9 cellular contexts compared by ENCODE assay signal in the genomic region with DNA sequence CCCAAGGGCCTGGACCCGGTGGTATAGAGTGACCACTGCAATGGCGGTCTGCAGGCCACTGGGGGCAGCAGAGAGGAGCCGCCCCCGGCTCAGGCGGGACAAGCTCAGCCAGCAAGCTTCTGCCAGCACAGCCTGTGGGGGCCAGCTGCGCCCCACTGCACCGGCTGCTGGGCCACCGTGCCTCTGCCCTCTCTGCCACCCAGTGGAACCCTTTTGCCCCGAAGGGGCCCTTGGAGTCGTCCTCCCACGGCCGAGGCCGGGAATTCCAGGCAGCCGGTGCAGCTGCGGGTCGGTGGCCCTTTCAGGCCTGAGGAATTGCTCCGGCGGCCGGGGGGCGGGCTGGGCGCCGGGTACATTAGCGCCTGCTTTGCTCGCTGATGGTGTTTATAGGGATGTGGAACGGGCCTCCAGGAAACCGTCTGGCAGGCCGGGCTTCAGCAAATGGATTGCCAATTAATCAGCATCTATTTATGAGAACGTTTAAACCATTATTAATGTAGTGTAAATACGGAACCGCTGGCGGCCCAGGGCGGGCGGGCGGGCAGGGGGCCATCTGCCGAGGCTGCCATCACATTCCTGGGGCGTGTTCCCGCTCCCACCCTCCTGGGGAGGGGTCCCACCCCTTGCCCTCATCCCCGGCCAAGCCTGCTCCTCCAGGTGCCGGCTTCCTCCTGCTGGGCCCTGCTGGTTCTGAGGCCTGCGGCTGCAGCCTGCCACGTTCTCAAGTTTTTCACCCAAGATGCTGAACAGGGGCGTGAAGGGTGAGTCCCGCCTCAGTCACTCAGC.
DNase-seq lines count a peak whose midpoint lies in the region; TF ChIP-seq lines count a peak whose summit lies in the region.
"Had no signal": no experiment of that assay in that cellular context is flagged by ENCODE, and none has a peak within 500 bp of the region (broad histone marks: within the 10 kb centered on the region; RNA-seq: fewer than 3 reads in every experiment).

No MANE protein-coding gene starts in this region.

- H3K36me3 Mint-ChIP-seq in Caco-2 (ENCODE audit: insufficient read depth, unreplicated experiment) (no peaks in the 10 kb centered on the region), HFFc6 (ENCODE audit: low read depth) (no peaks in the 10 kb centered on the region)

- H3K27ac Mint-ChIP-seq in Caco-2 (ENCODE audit: unreplicated experiment) (no peak overlapping the region), HFFc6 (no peak overlapping the region)

- CTCF ChIA-PET in Caco-2 (lab: Charles Lee), result interaction anchor here (0.8 kb wide), 1 partner anchor 20 kb away, joined by 4 read pairs; no protein-coding TSS in a partner anchor

- H3K4me1 Mint-ChIP-seq in Caco-2 (ENCODE audit: low read depth, unreplicated experiment), result no peaks in the 10 kb centered on the region
- no peaks in the 10 kb centered on the region for H3K4me1 Mint-ChIP-seq in HFFc6 (ENCODE audit: low read depth)

- H3K27me3 ChIP-seq in Caco-2 (replicated peaks; ENCODE audit: control insufficient read depth, insufficient read depth, low read length), result no peaks in the 10 kb centered on the region
- H3K27me3 ChIP-seq in kidney epithelial cell (ENCODE audit: control insufficient read depth, insufficient read depth, low read length), result peaks cover 21% of the 10 kb centered on the region

- intact Hi-C loops in Caco-2 (cut with micrococcal nuclease; ENCODE audit: unreplicated experiment), result no loop called here

- H3K9me3 Mint-ChIP-seq in Caco-2 (ENCODE audit: unreplicated experiment) (no peaks in the 10 kb centered on the region), HFFc6 (peaks cover 5% of the 10 kb centered on the region; the same call in 1 of the 2 replicates)

- H3K4me3 ChIP-seq in Caco-2 (ENCODE audit: low read depth, low read length) (no peak overlapping the region), cardiac fibroblast (replicated peaks in 1 of 2; ENCODE audit: low read depth in 2 of 2, low read length in 2 of 2) (peak overlapping the region; percentile 8 to 17), kidney epithelial cell (ENCODE audit: low read depth, low read length) (peak overlapping the region; percentile 29)
- H3K4me3 ChIP-seq: SK-N-MC had no signal

- H3K27me3 Mint-ChIP-seq in Caco-2 (ENCODE audit: insufficient read depth, unreplicated experiment) (no peaks in the 10 kb centered on the region), HFFc6 (ENCODE audit: insufficient read depth) (peaks cover 3% of the 10 kb centered on the region)

- in situ Hi-C loops in SK-MEL-5 (cut with HindIII; ENCODE audit: low pct_unique_long_range_greater_than_20kb, low sequenced_read_pairs), result no loop called here

- H3K9me3 ChIP-seq in Caco-2, result no peaks in the 10 kb centered on the region

- TF ChIP-seq CTCF in Caco-2 (IDR thresholded peaks at IDR 0.05; ENCODE audit: insufficient read depth in 1 of 2, low read depth in 1 of 2, low read length in 1 of 2, severe bottlenecking in 1 of 2, unreplicated experiment in 1 of 2), result peak; percentile 45 to 48
- peak; percentile 85 for TF ChIP-seq CTCF in HFFc6 (IDR thresholded peaks at IDR 0.05)
- peak; percentile 90 for TF ChIP-seq CTCF in cardiac fibroblast (IDR thresholded peaks at IDR 0.05; ENCODE audit: low read depth, low read length)
- peak; percentile 87 for TF ChIP-seq CTCF in kidney epithelial cell (IDR thresholded peaks at IDR 0.05; ENCODE audit: insufficient read depth, low read length, poor library complexity, severe bottlenecking)

- DNase-seq in Caco-2 (peak in 1 of 2 experiments; percentile 43), HFFc6 (peak; percentile 7), SK-MEL-5 (ENCODE audit: low read depth, low spot score) (peak; percentile 57), cardiac fibroblast (ENCODE audit: low read depth in 2 of 2) (peak; percentile 39 to 59), kidney epithelial cell (ENCODE audit: low read depth) (no peak), NCI-H1092 treated with DMSO at 0.1 percent for 48 hours (lab: John Stamatoyannopoulos, UW) (no peak), NCI-H2029 (lab: John Stamatoyannopoulos, UW) (no peak)
- DNase-seq in stimulated activated CD4-positive, alpha-beta T cell treated with anti-CD3 and anti-CD28 coated beads, Interleukin-1b, Interleukin-23, amount 100 ng/mL, for 48 hours, result peak; percentile 28

- no peaks in the 10 kb centered on the region for H3K4me1 ChIP-seq in Caco-2

- POLR2A ChIA-PET in Caco-2 (lab: Charles Lee), result interaction anchor here (0.6 kb wide), 1 partner anchor 339 kb away, joined by 3 read pairs; no protein-coding TSS in a partner anchor

- no peaks in the 10 kb centered on the region for H3K36me3 ChIP-seq in Caco-2 (ENCODE audit: control insufficient read depth, insufficient read depth, low read length)
- H3K36me3 ChIP-seq in kidney epithelial cell (ENCODE audit: control insufficient read depth, insufficient read depth, low read length), result no peaks in the 10 kb centered on the region

- BruUV-seq in Caco-2 (replicated peaks; lab: Mats Ljungman, UMichigan), result no TSS peak

- no peak overlapping the region for H3K4me3 Mint-ChIP-seq in Caco-2 (ENCODE audit: unreplicated experiment)
- peak overlapping the region; percentile 9; the same call in 1 of the 2 replicates for H3K4me3 Mint-ChIP-seq in HFFc6

Comparison
In these comparisons a context has a peak if more than half of its experiments do, and no peak if none do; other contexts are left out.
1. DNase-seq: peak in HFFc6 (single experiment), SK-MEL-5 (single experiment), cardiac fibroblast (2 of 2) and stimulated activated CD4-positive, alpha-beta T cell treated with anti-CD3 and anti-CD28 coated beads, Interleukin-1b, Interleukin-23, amount 100 ng/mL, for 48 hours (single experiment); none in kidney epithelial cell (single experiment), NCI-H1092 treated with DMSO at 0.1 percent for 48 hours (single experiment) and NCI-H2029 (single experiment).
2. Peak in every context shown above with its lines, with median percentiles within 50 percentile points of each other: CTCF ChIP-seq.